16 cellular contexts compared by ENCODE assay signal in genomic region chr1:7554343-7555270, GRCh38.
DNase-seq lines count a peak whose midpoint lies in the region; ATAC-seq, FAIRE-seq and TF ChIP-seq lines count a peak whose summit lies in the region.
"Had no signal": no experiment of that assay in that cellular context is flagged by ENCODE, and none has a peak within 500 bp of the region (broad histone marks: within the 10 kb centered on the region; RNA-seq: fewer than 3 reads in every experiment).

No MANE protein-coding gene starts in this region.

- H3K9me3 ChIP-seq in naive thymus-derived CD4-positive, alpha-beta T cell (ENCODE audit: control insufficient read depth in 2 of 3, low read length in 3 of 3): no peaks in the 10 kb centered on the region
- H3K9me3 ChIP-seq: prostate gland had no signal

- no peak overlapping the region for H3K18ac ChIP-seq in mesendoderm (ENCODE audit: low read length)

- no peak overlapping the region for H3K4me3 Mint-ChIP-seq in naive thymus-derived CD4-positive, alpha-beta T cell
- H3K4me3 Mint-ChIP-seq in activated T-cell treated with anti-CD3 and anti-CD28 coated beads, Interleukin-2, amount 50 U/mL, for 4 hours: no peak overlapping the region
- H3K4me3 Mint-ChIP-seq: activated naive CD8-positive, alpha-beta T cell treated with anti-CD3 and anti-CD28 coated beads, Interleukin-2, amount 50 U/mL, for 24 hours; CD14-positive monocyte had no signal

- H3K27me3 ChIP-seq in bronchial epithelial cell (ENCODE audit: control insufficient read depth, insufficient read depth, low read length) (no peaks in the 10 kb centered on the region), mesendoderm (ENCODE audit: insufficient read depth, low read length, poor library complexity) (no peaks in the 10 kb centered on the region)
- H3K27me3 ChIP-seq in naive thymus-derived CD4-positive, alpha-beta T cell (ENCODE audit: control insufficient read depth in 2 of 2, insufficient read depth in 2 of 2, low read length in 2 of 2): no peaks in the 10 kb centered on the region

- H3K79me1 ChIP-seq in mesendoderm (ENCODE audit: low read length): no peaks in the 10 kb centered on the region

- H2BK120ac ChIP-seq in mesendoderm (ENCODE audit: low read depth, low read length): no peak overlapping the region

- no peak for TF ChIP-seq CTCF in bronchial epithelial cell (IDR thresholded peaks at IDR 0.05; ENCODE audit: insufficient read depth, low read length, severe bottlenecking)

- H4K8ac ChIP-seq in mesendoderm (ENCODE audit: low read depth, low read length): no peak overlapping the region

- H2AK5ac ChIP-seq in mesendoderm (ENCODE audit: low read length): no peak overlapping the region

- POLR2A ChIA-PET in naive thymus-derived CD4-positive, alpha-beta T cell (lab: Charles Lee): no interaction called here

- no peak overlapping the region for H3K56ac ChIP-seq in mesendoderm (ENCODE audit: low read length)

- intact Hi-C loops in naive thymus-derived CD4-positive, alpha-beta T cell (cut with micrococcal nuclease): no loop called here

- H4K5ac ChIP-seq in mesendoderm (ENCODE audit: low read length): no peak overlapping the region

- no peak overlapping the region for H2BK5ac ChIP-seq in mesendoderm (ENCODE audit: low read length)

- no CpG with 5 or more reads among the region's 12 CpGs for WGBS in mesendoderm (ENCODE audit: extremely low coverage, insufficient coverage, low lambda C conversion rate)

- DNase-seq in DMS 273 (lab: John Stamatoyannopoulos, UW; ENCODE audit: unreplicated experiment) (peak; percentile 68), DMS 273 treated with DMSO at 0.1 percent for 48 hours (lab: John Stamatoyannopoulos, UW) (no peak), NCI-H2171 (lab: John Stamatoyannopoulos, UW) (peak; percentile 87), bronchial epithelial cell (ENCODE audit: low read depth) (no peak), mesendoderm (peak; percentile 61)
- DNase-seq in naive thymus-derived CD4-positive, alpha-beta T cell: no peak
- DNase-seq in activated T-cell treated with anti-CD3 and anti-CD28 coated beads, Interleukin-2, amount 50 U/mL, for 4 hours: no peak
- DNase-seq: activated naive CD8-positive, alpha-beta T cell treated with anti-CD3 and anti-CD28 coated beads, Interleukin-2, amount 50 U/mL, for 24 hours; activated T-cell treated with anti-CD3 and anti-CD28 coated beads for 4 hours; islet precursor cell; NCI-H1694 had no signal

- CTCF ChIA-PET in naive thymus-derived CD4-positive, alpha-beta T cell (lab: Charles Lee): no interaction called here

- H3K4me1 Mint-ChIP-seq in naive thymus-derived CD4-positive, alpha-beta T cell: peaks cover 0 to 9% (median 2%) of the 10 kb centered on the region in 7 donors
- peaks cover 4% of the 10 kb centered on the region for H3K4me1 Mint-ChIP-seq in activated T-cell treated with anti-CD3 and anti-CD28 coated beads, Interleukin-2, amount 50 U/mL, for 4 hours (ENCODE audit: low read depth)

- H3K27me3 Mint-ChIP-seq in naive thymus-derived CD4-positive, alpha-beta T cell: peaks cover 0 to 7% (median 2%) of the 10 kb centered on the region in 5 donors
- peaks cover 8% of the 10 kb centered on the region for H3K27me3 Mint-ChIP-seq in activated T-cell treated with anti-CD3 and anti-CD28 coated beads, Interleukin-2, amount 50 U/mL, for 4 hours (ENCODE audit: low read depth)

- no peak overlapping the region for H3K23ac ChIP-seq in mesendoderm (ENCODE audit: low read length)

- no peak overlapping the region for H3K4me3 ChIP-seq in bronchial epithelial cell (ENCODE audit: low read depth, low read length)
- H3K4me3 ChIP-seq in mesendoderm (ENCODE audit: low read length): no peak overlapping the region
- H3K4me3 ChIP-seq in naive thymus-derived CD4-positive, alpha-beta T cell (ENCODE audit: low read length): no peak overlapping the region
- H3K4me3 ChIP-seq: prostate gland had no signal

- H3K9me3 Mint-ChIP-seq in naive thymus-derived CD4-positive, alpha-beta T cell: peaks cover 0 to 5% (median 0%) of the 10 kb centered on the region in 11 donors
- no peaks in the 10 kb centered on the region for H3K9me3 Mint-ChIP-seq in activated T-cell treated with anti-CD3 and anti-CD28 coated beads, Interleukin-2, amount 50 U/mL, for 4 hours
- H3K9me3 Mint-ChIP-seq: activated naive CD8-positive, alpha-beta T cell treated with anti-CD3 and anti-CD28 coated beads, Interleukin-2, amount 50 U/mL, for 24 hours had no signal

- H3K27ac Mint-ChIP-seq in naive thymus-derived CD4-positive, alpha-beta T cell: no peak overlapping the region
- H3K27ac Mint-ChIP-seq: CD14-positive monocyte had no signal

- no peak overlapping the region for H3K4ac ChIP-seq in mesendoderm (ENCODE audit: low read depth, low read length)

- no peak overlapping the region for H3K27ac ChIP-seq in mesendoderm (ENCODE audit: low read depth, low read length)
- H3K27ac ChIP-seq in naive thymus-derived CD4-positive, alpha-beta T cell (ENCODE audit: low read depth, low read length): no peak overlapping the region
- H3K27ac ChIP-seq: 22Rv1, epithelial cell of prostate, prostate gland had no signal

- no peaks in the 10 kb centered on the region for H3K36me3 ChIP-seq in bronchial epithelial cell (ENCODE audit: control insufficient read depth, insufficient read depth, low read length)
- no peaks in the 10 kb centered on the region for H3K36me3 ChIP-seq in mesendoderm (ENCODE audit: control insufficient read depth, insufficient read depth, low read length)
- no peaks in the 10 kb centered on the region for H3K36me3 ChIP-seq in naive thymus-derived CD4-positive, alpha-beta T cell (ENCODE audit: control insufficient read depth in 2 of 3, insufficient read depth in 3 of 3, low read length in 3 of 3)
- H3K36me3 ChIP-seq: prostate gland had no signal

- FAIRE-seq in bronchial epithelial cell (lab: Jason Lieb, UNC): peak; percentile 50

- H3K79me2 ChIP-seq in mesendoderm (ENCODE audit: control insufficient read depth, insufficient read depth, low read length): no peaks in the 10 kb centered on the region

- no peak overlapping the region for H3K9ac ChIP-seq in mesendoderm (ENCODE audit: low read length)

- no peak overlapping the region for H3K4me2 ChIP-seq in mesendoderm (ENCODE audit: low read length)

- H3K36me3 Mint-ChIP-seq in naive thymus-derived CD4-positive, alpha-beta T cell: no peaks in the 10 kb centered on the region
- no peaks in the 10 kb centered on the region for H3K36me3 Mint-ChIP-seq in activated T-cell treated with anti-CD3 and anti-CD28 coated beads, Interleukin-2, amount 50 U/mL, for 4 hours (ENCODE audit: insufficient read depth)
- H3K36me3 Mint-ChIP-seq: CD14-positive monocyte had no signal

- H2BK15ac ChIP-seq in mesendoderm (replicated peaks; ENCODE audit: low read depth): no peak overlapping the region

- H3K4me1 ChIP-seq in mesendoderm (ENCODE audit: control insufficient read depth, low read depth, low read length): peaks cover 5% of the 10 kb centered on the region
- H3K4me1 ChIP-seq in naive thymus-derived CD4-positive, alpha-beta T cell (ENCODE audit: control insufficient read depth in 2 of 2, insufficient read depth in 2 of 2, low read length in 2 of 2): no peaks in the 10 kb centered on the region
- H3K4me1 ChIP-seq: prostate gland had no signal

- no peak for ATAC-seq in naive thymus-derived CD4-positive, alpha-beta T cell
- no peak for ATAC-seq in activated T-cell treated with anti-CD3 and anti-CD28 coated beads, Interleukin-2, amount 50 U/mL, for 4 hours
- no peak for ATAC-seq in HG03469 (IDR thresholded peaks at IDR 0.05; ENCODE audit: unreplicated experiment)

Comparison
In these comparisons a context has a peak if more than half of its experiments do, and no peak if none do; other contexts are left out.
1. DNase-seq: peak in DMS 273 (single experiment), NCI-H2171 (single experiment) and mesendoderm (single experiment); none in DMS 273 treated with DMSO at 0.1 percent for 48 hours (single experiment), bronchial epithelial cell (single experiment), naive thymus-derived CD4-positive, alpha-beta T cell (0 of 9) and activated T-cell treated with anti-CD3 and anti-CD28 coated beads, Interleukin-2, amount 50 U/mL, for 4 hours (single experiment).